ENCODE assay signal across 1 cellular context in the genomic region with DNA sequence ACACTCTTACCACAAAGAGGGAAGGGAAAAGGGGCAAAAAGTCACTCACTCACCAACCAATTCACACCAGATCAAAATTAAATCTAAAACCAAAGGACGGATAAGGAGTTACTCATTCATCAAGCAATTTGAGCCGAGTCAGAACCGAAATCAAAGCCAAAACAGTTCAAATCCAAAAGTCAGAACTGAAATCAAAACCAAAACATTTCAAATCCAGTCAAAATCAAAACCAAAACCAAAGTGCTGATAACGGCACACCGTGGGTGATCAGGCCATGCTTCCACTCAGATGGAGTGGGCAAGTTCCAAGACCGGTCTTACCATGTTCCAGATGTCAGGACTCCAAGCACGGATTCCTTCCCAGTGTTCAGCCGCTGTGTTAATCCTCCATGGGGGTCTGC.
TF ChIP-seq lines count a peak whose summit lies in the region.

No MANE protein-coding gene starts in this region.

TF ChIP-seq in IMR-90, 13 proteins besides CTCF, POLR2A, EP300 and RAD21 (continued from another document):
- no peak for TF ChIP-seq MAFK (IDR thresholded peaks at IDR 0.05; ENCODE audit: low read depth, low read length)
- TF ChIP-seq, protein P1, sequence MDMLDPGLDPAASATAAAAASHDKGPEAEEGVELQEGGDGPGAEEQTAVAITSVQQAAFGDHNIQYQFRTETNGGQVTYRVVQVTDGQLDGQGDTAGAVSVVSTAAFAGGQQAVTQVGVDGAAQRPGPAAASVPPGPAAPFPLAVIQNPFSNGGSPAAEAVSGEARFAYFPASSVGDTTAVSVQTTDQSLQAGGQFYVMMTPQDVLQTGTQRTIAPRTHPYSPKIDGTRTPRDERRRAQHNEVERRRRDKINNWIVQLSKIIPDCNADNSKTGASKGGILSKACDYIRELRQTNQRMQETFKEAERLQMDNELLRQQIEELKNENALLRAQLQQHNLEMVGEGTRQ (IDR thresholded peaks at IDR 0.05; ENCODE audit: low read depth, low read length), result no peak
- TF ChIP-seq, protein P2, sequence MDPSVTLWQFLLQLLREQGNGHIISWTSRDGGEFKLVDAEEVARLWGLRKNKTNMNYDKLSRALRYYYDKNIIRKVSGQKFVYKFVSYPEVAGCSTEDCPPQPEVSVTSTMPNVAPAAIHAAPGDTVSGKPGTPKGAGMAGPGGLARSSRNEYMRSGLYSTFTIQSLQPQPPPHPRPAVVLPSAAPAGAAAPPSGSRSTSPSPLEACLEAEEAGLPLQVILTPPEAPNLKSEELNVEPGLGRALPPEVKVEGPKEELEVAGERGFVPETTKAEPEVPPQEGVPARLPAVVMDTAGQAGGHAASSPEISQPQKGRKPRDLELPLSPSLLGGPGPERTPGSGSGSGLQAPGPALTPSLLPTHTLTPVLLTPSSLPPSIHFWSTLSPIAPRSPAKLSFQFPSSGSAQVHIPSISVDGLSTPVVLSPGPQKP (IDR thresholded peaks at IDR 0.05; ENCODE audit: borderline replicate concordance, low read depth, low read length), result no peak
